11 cellular contexts compared by ENCODE assay signal in genomic region chr19:38682195-38682867, GRCh38. TPM values are rescaled to one million over a fixed set of nuclear protein-coding genes. Genes with fewer than 3 reads are reported as not detected.
DNase-seq lines count a peak whose midpoint lies in the region; ATAC-seq and TF ChIP-seq lines count a peak whose summit lies in the region.
"Had no signal": no experiment of that assay in that cellular context is flagged by ENCODE, and none has a peak within 500 bp of the region (broad histone marks: within the 10 kb centered on the region; RNA-seq: fewer than 3 reads in every experiment).

No MANE protein-coding gene starts in this region.

- WGBS in heart right ventricle, 2 donors = 91 to 93% methylated on average over 11 of the region's 11 CpGs

- TF ChIP-seq CTCF in heart right ventricle (IDR thresholded peaks at IDR 0.05) (no peak), nephron (IDR thresholded peaks at IDR 0.05; ENCODE audit: unreplicated experiment in 3 of 3) (no peak)

- peak overlapping the region; percentile 74 to 95 (median 90) for H3K27ac ChIP-seq in heart right ventricle

- no peaks in the 10 kb centered on the region for H3K27me3 ChIP-seq in heart right ventricle
- H3K27me3 ChIP-seq in endocrine pancreas (ENCODE audit: control insufficient read depth, insufficient read depth, low read length) = no peaks in the 10 kb centered on the region

- peaks cover 81% of the 10 kb centered on the region for H3K4me1 Mint-ChIP-seq in nephron
- H3K4me1 Mint-ChIP-seq in activated naive CD4-positive, alpha-beta T cell treated with anti-CD3 and anti-CD28 coated beads, Interleukin-2, amount 10 ng/mL, durations not matched to agents 7 days and 5 days = peaks cover 98% of the 10 kb centered on the region

- no peak overlapping the region for H3K4me3 Mint-ChIP-seq in nephron
- H3K4me3 Mint-ChIP-seq in activated naive CD4-positive, alpha-beta T cell treated with anti-CD3 and anti-CD28 coated beads, Interleukin-2, amount 10 ng/mL, durations not matched to agents 7 days and 5 days = no peak overlapping the region

- H3K9me3 ChIP-seq in heart right ventricle (no peaks in the 10 kb centered on the region), endocrine pancreas (ENCODE audit: control insufficient read depth, low read length) (no peaks in the 10 kb centered on the region)

- peaks cover 55 to 100% (median 97%) of the 10 kb centered on the region in 9 donors for H3K4me1 ChIP-seq in heart right ventricle
- H3K4me1 ChIP-seq in endocrine pancreas (ENCODE audit: control insufficient read depth, insufficient read depth, low read length) = peaks cover 4% of the 10 kb centered on the region

- peak overlapping the region; percentile 78 for H3K9ac ChIP-seq in endocrine pancreas (ENCODE audit: control insufficient read depth, insufficient read depth, low read length)

- no peaks in the 10 kb centered on the region for H3K9me3 Mint-ChIP-seq in nephron
- H3K9me3 Mint-ChIP-seq in activated naive CD4-positive, alpha-beta T cell treated with anti-CD3 and anti-CD28 coated beads, Interleukin-2, amount 10 ng/mL, durations not matched to agents 7 days and 5 days = peaks cover 3% of the 10 kb centered on the region

- H3K27ac Mint-ChIP-seq in nephron = peak overlapping the region; percentile 97 to 99 (median 99)
- H3K27ac Mint-ChIP-seq in activated naive CD4-positive, alpha-beta T cell treated with anti-CD3 and anti-CD28 coated beads, Interleukin-2, amount 10 ng/mL, durations not matched to agents 7 days and 5 days = no peak overlapping the region

- intact Hi-C loops in heart right ventricle (cut with DNase I) = no loop called here
- intact Hi-C loops in cardiac septum (cut with DNase I) = no loop called here

- H3K36me3 Mint-ChIP-seq in nephron (ENCODE audit: low read depth) = peaks cover 40% of the 10 kb centered on the region
- peaks cover 50% of the 10 kb centered on the region for H3K36me3 Mint-ChIP-seq in activated naive CD4-positive, alpha-beta T cell treated with anti-CD3 and anti-CD28 coated beads, Interleukin-2, amount 10 ng/mL, durations not matched to agents 7 days and 5 days

- no peaks in the 10 kb centered on the region for H3K27me3 Mint-ChIP-seq in nephron (ENCODE audit: low read depth)
- H3K27me3 Mint-ChIP-seq in activated naive CD4-positive, alpha-beta T cell treated with anti-CD3 and anti-CD28 coated beads, Interleukin-2, amount 10 ng/mL, durations not matched to agents 7 days and 5 days = no peaks in the 10 kb centered on the region

- no peak for ATAC-seq in heart right ventricle

- no peak for DNase-seq in heart right ventricle
- no peak for DNase-seq in cardiac septum (ENCODE audit: low spot score)
- no peak for DNase-seq in NCI-H2227 (lab: John Stamatoyannopoulos, UW; ENCODE audit: unreplicated experiment)
- DNase-seq in pons (ENCODE audit: low spot score) = no peak
- no peak for DNase-seq in ecto neural progenitor cell (ENCODE audit: low spot score)
- DNase-seq in activated naive CD4-positive, alpha-beta T cell treated with anti-CD3 and anti-CD28 coated beads, Interleukin-2, amount 10 ng/mL, durations not matched to agents 7 days and 5 days = no peak
- DNase-seq: activated effector memory CD4-positive, alpha-beta T cell treated with Interleukin-2 at 50 U/mL for 16 hours; foreskin fibroblast; stimulated activated CD4-positive, alpha-beta T cell treated with anti-CD3 and anti-CD28 coated beads, Interleukin-15, amount 100 ng/mL, for 24 hours had no signal

- H3K4me3 ChIP-seq in heart right ventricle = no peak overlapping the region
- no peak overlapping the region for H3K4me3 ChIP-seq in endocrine pancreas (ENCODE audit: control insufficient read depth, insufficient read depth, low read length)

- H3K36me3 ChIP-seq in heart right ventricle = peaks cover 0 to 25% (median 0%) of the 10 kb centered on the region in 9 donors
- no peaks in the 10 kb centered on the region for H3K36me3 ChIP-seq in endocrine pancreas (ENCODE audit: control insufficient read depth, insufficient read depth, low read length)

- CTCF ChIA-PET in activated naive CD4-positive, alpha-beta T cell treated with anti-CD3 and anti-CD28 coated beads, Interleukin-2, amount 10 ng/mL, durations not matched to agents 7 days and 5 days (lab: Charles Lee) = interaction anchor here (1.1 kb wide), 1 partner anchor 248 kb away, joined by 3 read pairs; the partner anchor contains the start of genes MRPS12 and SARS2

RNA-seq across cellular contexts. Expression of gene ACTN4, which starts 34.9 kb away (rescaled TPM):
- total RNA-seq in heart right ventricle (100 to 1,000 TPM; 129 to 291 (median 149) TPM), cardiac septum (190 TPM)
- polyA plus RNA-seq in heart right ventricle = 100 to 1,000 TPM in 1 of 2 donors, 10 to 100 TPM in 1; 92.4 to 189 TPM
